In genomic region chr2:27148801-27149439, GRCh38 we compare ENCODE assay signal across 19 cellular contexts. TPM values are rescaled to one million over a fixed set of nuclear protein-coding genes. Genes with fewer than 3 reads are reported as not detected.
"Had no signal": no experiment of that assay in that cellular context is flagged by ENCODE, and none has a peak within 500 bp of the region (broad histone marks: within the 10 kb centered on the region; RNA-seq: fewer than 3 reads in every experiment).

Gene TCF23 (plus strand): TSS chr2:27149004. CDS start chr2:27149134, 130 bp downstream.

- H3K4me3 Mint-ChIP-seq: activated naive CD4-positive, alpha-beta T cell treated with anti-CD3 and anti-CD28 coated beads, Interleukin-2, amount 50 U/mL, for 24 hours; brain; dendritic cell treated with granulocyte-macrophage colony-stimulating factor and Interleukin-4, amounts not matched to agents 40 ng/mL and 50 ng/mL, for 4 days; effector memory CD8-positive, alpha-beta T cell; immature natural killer cell; memory B cell; nephron progenitor cell; type B pancreatic cell had no signal

- H3K27ac Mint-ChIP-seq: activated naive CD4-positive, alpha-beta T cell treated with anti-CD3 and anti-CD28 coated beads, Interleukin-2, amount 50 U/mL, for 24 hours; brain; dendritic cell treated with granulocyte-macrophage colony-stimulating factor and Interleukin-4, amounts not matched to agents 40 ng/mL and 50 ng/mL, for 4 days; effector memory CD8-positive, alpha-beta T cell; memory B cell; nephron progenitor cell; type B pancreatic cell had no signal

- H3K27me3 Mint-ChIP-seq: activated naive CD4-positive, alpha-beta T cell treated with anti-CD3 and anti-CD28 coated beads, Interleukin-2, amount 50 U/mL, for 24 hours had no signal

- H3K9me3 Mint-ChIP-seq: activated naive CD4-positive, alpha-beta T cell treated with anti-CD3 and anti-CD28 coated beads, Interleukin-2, amount 50 U/mL, for 24 hours; dendritic cell treated with granulocyte-macrophage colony-stimulating factor and Interleukin-4, amounts not matched to agents 40 ng/mL and 50 ng/mL, for 4 days; effector memory CD8-positive, alpha-beta T cell; immature natural killer cell; memory B cell; nephron progenitor cell; type B pancreatic cell had no signal

- H3K36me3 Mint-ChIP-seq: activated naive CD4-positive, alpha-beta T cell treated with anti-CD3 and anti-CD28 coated beads, Interleukin-2, amount 50 U/mL, for 24 hours; brain; immature natural killer cell; type B pancreatic cell had no signal

- ATAC-seq: activated CD4-positive, CD25-positive, alpha-beta regulatory T cell treated with anti-CD3 and anti-CD28 coated beads, Interleukin-2, amount 50 U/mL, for 24 hours; effector memory CD8-positive, alpha-beta T cell; left lobe of liver had no signal

- H3K4me1 Mint-ChIP-seq: activated naive CD4-positive, alpha-beta T cell treated with anti-CD3 and anti-CD28 coated beads, Interleukin-2, amount 50 U/mL, for 24 hours; brain; immature natural killer cell had no signal

- DNase-seq: activated effector memory CD4-positive, alpha-beta T cell treated with Interleukin-2 at 50 U/mL for 16 hours; activated T-cell treated with anti-CD3 and anti-CD28 coated beads, Interleukin-2, amount 50 U/mL, for 1 hour; amniotic stem cell; effector memory CD8-positive, alpha-beta T cell; immature natural killer cell; nephron progenitor cell; retina; stimulated activated CD4-positive, alpha-beta T cell treated with anti-CD3 and anti-CD28 coated beads, Interleukin-1b, Interleukin-23, amount 100 ng/mL, for 48 hours; stimulated activated naive CD4-positive, alpha-beta T cell had no signal

RNA-seq across cellular contexts. Expression of gene TCF23, which starts in this region (rescaled TPM):
- total RNA-seq: epithelial cell of proximal tubule; osteocyte; T-helper 2 cell treated with Interferon-gamma antibody and Interleukin-4, amounts not matched to agents 100 ng/mL and 5 ng/mL, for 36 hours had no signal
- polyA plus RNA-seq: immature natural killer cell had no signal
